ENCODE assay signal across 8 cellular contexts in the genomic region with DNA sequence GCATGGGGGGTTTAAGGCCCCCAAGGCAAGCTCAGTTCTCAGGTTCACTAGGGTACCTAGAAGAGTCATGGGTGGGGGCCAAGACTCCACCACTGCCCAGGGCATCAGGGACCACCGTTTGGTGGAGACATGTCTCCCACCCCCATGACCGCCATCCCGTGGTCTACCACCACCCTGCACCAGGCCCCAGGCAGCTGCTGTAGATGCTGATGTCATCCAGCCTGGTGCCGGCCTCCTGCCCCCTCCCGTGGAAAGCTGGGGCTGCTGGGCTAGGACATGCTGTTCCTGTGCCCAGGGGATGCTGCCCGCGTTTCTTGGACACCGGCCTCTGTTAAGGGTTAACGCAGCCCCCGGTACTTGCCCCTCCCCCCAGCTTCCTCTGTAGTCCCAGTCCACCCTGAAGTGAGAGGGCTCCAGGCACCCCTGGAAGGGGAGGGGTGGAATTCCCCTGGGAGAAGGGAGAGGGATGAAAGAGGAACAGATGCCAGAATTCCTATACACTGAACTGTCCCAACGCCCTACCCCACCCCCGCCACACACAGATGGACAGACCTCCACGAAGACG. TPM values are rescaled to one million over a fixed set of nuclear protein-coding genes. Genes with fewer than 3 reads are reported as not detected.
DNase-seq lines count a peak whose midpoint lies in the region; ATAC-seq, FAIRE-seq and TF ChIP-seq lines count a peak whose summit lies in the region.

No MANE protein-coding gene starts in this region.

- in situ Hi-C loops in GM23248 (cut with MboI) = no loop called here

- ATAC-seq in right cardiac atrium = peak; percentile 74 to 82
- ATAC-seq in GM18519 (IDR thresholded peaks at IDR 0.05; ENCODE audit: low FRiP score, unreplicated experiment) = no peak
- no peak for ATAC-seq in HG03571 (IDR thresholded peaks at IDR 0.05; ENCODE audit: unreplicated experiment)
- no peak for ATAC-seq in stimulated activated naive CD8-positive, alpha-beta T cell treated with anti-CD3 and anti-CD28 coated beads, Interleukin-15, amount 100 ng/mL, for 72 hours

- H3K9ac ChIP-seq in GM23248 (no peak overlapping the region), astrocyte (ENCODE audit: low read length) (no peak overlapping the region)

- no peaks in the 10 kb centered on the region for H3K9me3 Mint-ChIP-seq in astrocyte (ENCODE audit: unreplicated experiment)
- H3K9me3 Mint-ChIP-seq in stimulated activated naive CD8-positive, alpha-beta T cell treated with anti-CD3 and anti-CD28 coated beads, Interleukin-15, amount 100 ng/mL, for 72 hours = no peaks in the 10 kb centered on the region

- H3K27ac Mint-ChIP-seq in astrocyte (ENCODE audit: unreplicated experiment) = peak overlapping the region; percentile 70
- no peak overlapping the region for H3K27ac Mint-ChIP-seq in stimulated activated naive CD8-positive, alpha-beta T cell treated with anti-CD3 and anti-CD28 coated beads, Interleukin-15, amount 100 ng/mL, for 72 hours

- H3K4me1 ChIP-seq in GM23248 (ENCODE audit: insufficient read depth) (peaks cover 15% of the 10 kb centered on the region), astrocyte (ENCODE audit: insufficient read depth, low read length) (peaks cover 12% of the 10 kb centered on the region), right cardiac atrium (ENCODE audit: control insufficient read depth, insufficient read depth, low read length) (no peaks in the 10 kb centered on the region)

- no peaks in the 10 kb centered on the region for H3K36me3 Mint-ChIP-seq in astrocyte (ENCODE audit: low read depth, unreplicated experiment)

- H3K27me3 Mint-ChIP-seq in astrocyte (ENCODE audit: low read depth, unreplicated experiment) = peaks cover 14% of the 10 kb centered on the region
- peaks cover 13% of the 10 kb centered on the region for H3K27me3 Mint-ChIP-seq in stimulated activated naive CD8-positive, alpha-beta T cell treated with anti-CD3 and anti-CD28 coated beads, Interleukin-15, amount 100 ng/mL, for 72 hours

- no peaks in the 10 kb centered on the region for H3K36me3 ChIP-seq in GM23248 (ENCODE audit: low read depth)
- H3K36me3 ChIP-seq in astrocyte (ENCODE audit: insufficient read depth, low read length) = no peaks in the 10 kb centered on the region

- DNase-seq in GM23248 = peak; percentile 77
- peak; percentile 21 for DNase-seq in astrocyte (ENCODE audit: low read depth)
- peak; percentile 79 to 88 (median 82) for DNase-seq in right cardiac atrium
- peak; percentile 79 for DNase-seq in skeletal muscle cell (ENCODE audit: low read depth)
- no peak for DNase-seq in stimulated activated naive CD8-positive, alpha-beta T cell treated with anti-CD3 and anti-CD28 coated beads, Interleukin-15, amount 100 ng/mL, for 72 hours
- DNase-seq in NCI-H526 (lab: John Stamatoyannopoulos, UW) = no peak

- H3K27ac ChIP-seq in GM23248 (no peak overlapping the region), astrocyte (ENCODE audit: low read depth, low read length) (no peak overlapping the region), right cardiac atrium (ENCODE audit: low read length) (peak overlapping the region; percentile 88)

- H3K9me2 ChIP-seq in GM23248 (ENCODE audit: insufficient read depth) = no peaks in the 10 kb centered on the region

- H4K20me1 ChIP-seq in GM23248 (ENCODE audit: insufficient read depth) = no peaks in the 10 kb centered on the region
- no peaks in the 10 kb centered on the region for H4K20me1 ChIP-seq in astrocyte (ENCODE audit: insufficient read depth, low read length)

- H2AFZ ChIP-seq in GM23248 (peak overlapping the region; percentile 45; the same call in 1 of the 2 replicates), astrocyte (ENCODE audit: low read depth, low read length) (peak overlapping the region; percentile 7)

- peaks cover 43% of the 10 kb centered on the region for H3K4me1 Mint-ChIP-seq in astrocyte (ENCODE audit: low read depth, unreplicated experiment)
- H3K4me1 Mint-ChIP-seq in stimulated activated naive CD8-positive, alpha-beta T cell treated with anti-CD3 and anti-CD28 coated beads, Interleukin-15, amount 100 ng/mL, for 72 hours = no peaks in the 10 kb centered on the region

- H3K9me3 ChIP-seq in GM23248 (ENCODE audit: low read depth) (no peaks in the 10 kb centered on the region), astrocyte (ENCODE audit: insufficient read depth, low read depth, low read length) (no peaks in the 10 kb centered on the region), right cardiac atrium (ENCODE audit: control insufficient read depth, low read length) (no peaks in the 10 kb centered on the region)

- intact Hi-C loops in right cardiac atrium (cut with DNase I) = no loop called here

- H3K4me2 ChIP-seq in GM23248 (ENCODE audit: unreplicated experiment) (no peak overlapping the region), astrocyte (ENCODE audit: low read length) (peak overlapping the region; percentile 55)

- TF ChIP-seq CTCF in astrocyte (IDR thresholded peaks at IDR 0.05; ENCODE audit: insufficient read depth, low read depth, low read length) = no peak

- 14 to 21% methylated on average over 11 of the region's 14 CpGs for WGBS in GM23248 (ENCODE audit: low coverage in 1 of 2, low lambda C conversion rate in 2 of 2, missing lambda C conversion rate in 2 of 2), 2 experiments
- 25% methylated on average over 14 of the region's 14 CpGs for WGBS in right cardiac atrium

- FAIRE-seq in astrocyte (lab: Jason Lieb, UNC) = no peak

- no peaks in the 10 kb centered on the region for H3F3A ChIP-seq in GM23248 (ENCODE audit: insufficient read depth)

- H3K27me3 ChIP-seq in GM23248 (replicated peaks; ENCODE audit: insufficient read depth) (0 out of 2 replicates have a peak, but pooled peaks cover 6% of the 10 kb centered on the region), astrocyte (ENCODE audit: insufficient read depth, low read length) (peaks cover 16% of the 10 kb centered on the region), right cardiac atrium (ENCODE audit: control insufficient read depth, insufficient read depth) (no peaks in the 10 kb centered on the region)

- H3K4me3 Mint-ChIP-seq in astrocyte (ENCODE audit: unreplicated experiment) = peak overlapping the region; percentile 72
- H3K4me3 Mint-ChIP-seq in stimulated activated naive CD8-positive, alpha-beta T cell treated with anti-CD3 and anti-CD28 coated beads, Interleukin-15, amount 100 ng/mL, for 72 hours = no peak overlapping the region

- H3K4me3 ChIP-seq in GM23248 (no peak overlapping the region), astrocyte (ENCODE audit: insufficient read depth, low read depth, low read length) (no peak overlapping the region), right cardiac atrium (ENCODE audit: low read length) (peak overlapping the region; percentile 30), skeletal muscle cell (ENCODE audit: low read depth, low read length) (peak overlapping the region; percentile 57)

- H3K79me2 ChIP-seq in GM23248 (ENCODE audit: insufficient read depth) (no peaks in the 10 kb centered on the region), astrocyte (ENCODE audit: insufficient read depth, low read length) (no peaks in the 10 kb centered on the region)

RNA-seq across cellular contexts. Expression of a gene that starts 0.6 kb away (rescaled TPM):
- not detected in 2 replicates for total RNA-seq in GM23248 (2014; rRNA removed; shearing (Covaris generic))
- 0.08 TPM in 1 of 2 replicates, not detected in the other for polyA plus RNA-seq in GM23248 (2016; fragmentation: Nextera tagmentation; extraction: Ambion mirVana)
- total RNA-seq in astrocyte = 4.5 and 4.6 TPM in 2 replicates
- total RNA-seq in right cardiac atrium = 10 to 100 TPM in 3 of 4 donors, 1 to 10 TPM in 1; 10.0 to 44.4 (median 27.1) TPM
- polyA plus RNA-seq in right cardiac atrium = 14.4 TPM

RNA-seq across cellular contexts. Expression of a gene that starts 34.6 kb away (rescaled TPM):
- 11.4 and 31.7 TPM in 2 replicates for total RNA-seq in GM23248 (2014; rRNA removed; shearing (Covaris generic))
- polyA plus RNA-seq in GM23248 (2016; fragmentation: Nextera tagmentation; extraction: Ambion mirVana) (134 and 138 TPM in 2 replicates), right cardiac atrium (376 TPM)
- total RNA-seq in astrocyte (70.2 and 79.1 TPM in 2 replicates), right cardiac atrium (100 to 1,000 TPM; 188 to 264 (median 233) TPM)

RNA-seq across cellular contexts. Expression of a gene that starts 42.8 kb away (rescaled TPM):
- 67.5 and 79.0 TPM in 2 replicates for total RNA-seq in GM23248 (2014; rRNA removed; shearing (Covaris generic))
- polyA plus RNA-seq in GM23248 (2016; fragmentation: Nextera tagmentation; extraction: Ambion mirVana) (20.1 and 21.5 TPM in 2 replicates), right cardiac atrium (33.2 TPM)
- total RNA-seq in astrocyte (57.1 and 62.2 TPM in 2 replicates), right cardiac atrium (10 to 100 TPM; 29.5 to 34.6 (median 32.9) TPM)

RNA-seq across cellular contexts. Expression of a gene that starts 57.7 kb away (rescaled TPM):
- total RNA-seq in GM23248 (2014; rRNA removed; shearing (Covaris generic)) = not detected in 2 replicates
- polyA plus RNA-seq in GM23248 (2016; fragmentation: Nextera tagmentation; extraction: Ambion mirVana) (not detected in 2 replicates), right cardiac atrium (not detected)
- total RNA-seq in astrocyte (not detected in 2 replicates), right cardiac atrium (not detected)

Comparison
In these comparisons a context has a peak if more than half of its experiments do, and no peak if none do; other contexts are left out.
1. DNase-seq: peak in GM23248 (single experiment), astrocyte (single experiment), right cardiac atrium (3 of 3) and skeletal muscle cell (single experiment); none in stimulated activated naive CD8-positive, alpha-beta T cell treated with anti-CD3 and anti-CD28 coated beads, Interleukin-15, amount 100 ng/mL, for 72 hours (0 of 2) and NCI-H526 (0 of 2).
2. H3K4me3 ChIP-seq: peak in right cardiac atrium (single experiment) and skeletal muscle cell (single experiment); none in GM23248 (single experiment) and astrocyte (single experiment).
3. ATAC-seq: peak in right cardiac atrium (2 of 2); none in GM18519 (single experiment), HG03571 (single experiment) and stimulated activated naive CD8-positive, alpha-beta T cell treated with anti-CD3 and anti-CD28 coated beads, Interleukin-15, amount 100 ng/mL, for 72 hours (single experiment).